ENCODE assay signal across 25 cellular contexts in the genomic region with DNA sequence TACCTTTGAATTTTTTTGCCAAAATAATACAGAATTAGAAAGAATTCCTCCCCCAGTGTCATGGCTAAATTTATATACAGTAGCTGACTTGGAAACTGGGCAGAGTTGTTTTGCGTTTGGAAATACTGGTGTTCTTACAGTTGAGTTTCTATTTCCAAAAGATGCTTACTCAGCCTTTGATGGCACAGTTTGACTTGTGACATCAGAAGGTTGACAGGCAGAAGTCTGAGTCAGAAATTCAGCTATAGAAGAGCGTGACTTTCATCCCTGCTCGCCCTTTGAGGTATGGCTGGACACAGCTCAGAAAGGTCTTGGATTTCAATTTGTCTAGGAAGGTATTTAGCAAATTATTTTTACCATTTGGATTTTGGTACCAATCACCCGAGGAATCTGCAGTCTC.
"Had no signal": no experiment of that assay in that cellular context is flagged by ENCODE, and none has a peak within 500 bp of the region (broad histone marks: within the 10 kb centered on the region; RNA-seq: fewer than 3 reads in every experiment).

No MANE protein-coding gene starts in this region.

- H3K4me3 ChIP-seq: breast epithelium, mucosa of descending colon had no signal

- H3K4me1 Mint-ChIP-seq: activated CD4-positive, alpha-beta T cell treated with anti-CD3 and anti-CD28 coated beads, Interleukin-2, amount 10 ng/mL, durations not matched to agents 7 days and 5 days; activated naive CD4-positive, alpha-beta T cell treated with anti-CD3 and anti-CD28 coated beads, Interleukin-2, amount 10 ng/mL, durations not matched to agents 7 days and 5 days; activated naive CD8-positive, alpha-beta T cell treated with anti-CD3 and anti-CD28 coated beads, Interleukin-2, amount 50 U/mL, for 24 hours; naive thymus-derived CD4-positive, alpha-beta T cell had no signal

- H3K27ac Mint-ChIP-seq: activated CD4-positive, alpha-beta T cell treated with anti-CD3 and anti-CD28 coated beads, Interleukin-2, amount 10 ng/mL, durations not matched to agents 7 days and 5 days; activated CD8-positive, alpha-beta T cell treated with anti-CD3 and anti-CD28 coated beads, Interleukin-2, amount 10 ng/mL, durations not matched to agents 7 days and 5 days; activated naive CD4-positive, alpha-beta T cell treated with anti-CD3 and anti-CD28 coated beads, Interleukin-2, amount 10 ng/mL, durations not matched to agents 7 days and 5 days; activated naive CD8-positive, alpha-beta T cell treated with anti-CD3 and anti-CD28 coated beads, Interleukin-2, amount 50 U/mL, for 24 hours; naive thymus-derived CD4-positive, alpha-beta T cell had no signal

- ATAC-seq: activated CD4-positive, CD25-positive, alpha-beta regulatory T cell treated with anti-CD3 and anti-CD28 coated beads, Interleukin-2, amount 50 U/mL, for 24 hours; activated CD8-positive, alpha-beta T cell treated with anti-CD3 and anti-CD28 coated beads, Interleukin-2, amount 10 ng/mL, durations not matched to agents 7 days and 5 days; activated naive CD8-positive, alpha-beta T cell treated with anti-CD3 and anti-CD28 coated beads, Interleukin-2, amount 50 U/mL, for 24 hours; activated T-cell treated with anti-CD3 and anti-CD28 coated beads, Interleukin-2, amount 50 U/mL, for 4 hours; left cardiac atrium; mucosa of descending colon; naive thymus-derived CD4-positive, alpha-beta T cell; stimulated activated naive CD8-positive, alpha-beta T cell treated with anti-CD3 and anti-CD28 coated beads, Interleukin-15, Interleukin-2, amounts not matched to agents 100 U/mL and 50 U/mL, for 24 hours had no signal

- H3K27ac ChIP-seq: breast epithelium had no signal

- DNase-seq: activated CD4-positive, alpha-beta T cell treated with anti-CD3 and anti-CD28 coated beads, Interleukin-2, amount 10 ng/mL, durations not matched to agents 7 days and 5 days; activated CD8-positive, alpha-beta T cell treated with anti-CD3 and anti-CD28 coated beads, Interleukin-2, amount 10 ng/mL, durations not matched to agents 7 days and 5 days; activated effector memory CD4-positive, alpha-beta T cell treated with Interleukin-2 at 50 U/mL for 16 hours; activated naive CD4-positive, alpha-beta T cell treated with anti-CD3 and anti-CD28 coated beads, Interleukin-2, amount 10 ng/mL, durations not matched to agents 7 days and 5 days; activated naive CD8-positive, alpha-beta T cell treated with anti-CD3 and anti-CD28 coated beads, Interleukin-2, amount 50 U/mL, for 24 hours; activated T-cell treated with anti-CD3 and anti-CD28 coated beads, Interleukin-2, amount 50 U/mL, for 4 hours; anterior cingulate cortex; cerebellar nuclear complex; dermis blood vessel endothelial cell; effector memory CD4-positive, alpha-beta T cell; foreskin fibroblast; glutamatergic neuron; hippocampal formation; left cardiac atrium; mesenchymal stem cell; mucosa of descending colon; naive thymus-derived CD4-positive, alpha-beta T cell; posterior cingulate gyrus; retina; stimulated activated naive CD8-positive, alpha-beta T cell treated with anti-CD3 and anti-CD28 coated beads, Interleukin-15, Interleukin-2, amounts not matched to agents 100 U/mL and 50 U/mL, for 24 hours; T-helper 1 cell; T-helper 9 cell; trophoblast cell had no signal

- H3K9me3 Mint-ChIP-seq: activated CD4-positive, alpha-beta T cell treated with anti-CD3 and anti-CD28 coated beads, Interleukin-2, amount 10 ng/mL, durations not matched to agents 7 days and 5 days; activated naive CD4-positive, alpha-beta T cell treated with anti-CD3 and anti-CD28 coated beads, Interleukin-2, amount 10 ng/mL, durations not matched to agents 7 days and 5 days; activated naive CD8-positive, alpha-beta T cell treated with anti-CD3 and anti-CD28 coated beads, Interleukin-2, amount 50 U/mL, for 24 hours; activated T-cell treated with anti-CD3 and anti-CD28 coated beads, Interleukin-2, amount 50 U/mL, for 4 hours; naive thymus-derived CD4-positive, alpha-beta T cell had no signal

- H3K4me3 Mint-ChIP-seq: activated CD4-positive, alpha-beta T cell treated with anti-CD3 and anti-CD28 coated beads, Interleukin-2, amount 10 ng/mL, durations not matched to agents 7 days and 5 days; activated CD8-positive, alpha-beta T cell treated with anti-CD3 and anti-CD28 coated beads, Interleukin-2, amount 10 ng/mL, durations not matched to agents 7 days and 5 days; activated naive CD4-positive, alpha-beta T cell treated with anti-CD3 and anti-CD28 coated beads, Interleukin-2, amount 10 ng/mL, durations not matched to agents 7 days and 5 days; activated naive CD8-positive, alpha-beta T cell treated with anti-CD3 and anti-CD28 coated beads, Interleukin-2, amount 50 U/mL, for 24 hours; activated T-cell treated with anti-CD3 and anti-CD28 coated beads, Interleukin-2, amount 50 U/mL, for 4 hours; naive thymus-derived CD4-positive, alpha-beta T cell had no signal

- H3K27me3 Mint-ChIP-seq: activated CD4-positive, alpha-beta T cell treated with anti-CD3 and anti-CD28 coated beads, Interleukin-2, amount 10 ng/mL, durations not matched to agents 7 days and 5 days; activated naive CD4-positive, alpha-beta T cell treated with anti-CD3 and anti-CD28 coated beads, Interleukin-2, amount 10 ng/mL, durations not matched to agents 7 days and 5 days; activated naive CD8-positive, alpha-beta T cell treated with anti-CD3 and anti-CD28 coated beads, Interleukin-2, amount 50 U/mL, for 24 hours; naive thymus-derived CD4-positive, alpha-beta T cell had no signal
